ENCODE assay signal across 1 cellular context in the genomic region with DNA sequence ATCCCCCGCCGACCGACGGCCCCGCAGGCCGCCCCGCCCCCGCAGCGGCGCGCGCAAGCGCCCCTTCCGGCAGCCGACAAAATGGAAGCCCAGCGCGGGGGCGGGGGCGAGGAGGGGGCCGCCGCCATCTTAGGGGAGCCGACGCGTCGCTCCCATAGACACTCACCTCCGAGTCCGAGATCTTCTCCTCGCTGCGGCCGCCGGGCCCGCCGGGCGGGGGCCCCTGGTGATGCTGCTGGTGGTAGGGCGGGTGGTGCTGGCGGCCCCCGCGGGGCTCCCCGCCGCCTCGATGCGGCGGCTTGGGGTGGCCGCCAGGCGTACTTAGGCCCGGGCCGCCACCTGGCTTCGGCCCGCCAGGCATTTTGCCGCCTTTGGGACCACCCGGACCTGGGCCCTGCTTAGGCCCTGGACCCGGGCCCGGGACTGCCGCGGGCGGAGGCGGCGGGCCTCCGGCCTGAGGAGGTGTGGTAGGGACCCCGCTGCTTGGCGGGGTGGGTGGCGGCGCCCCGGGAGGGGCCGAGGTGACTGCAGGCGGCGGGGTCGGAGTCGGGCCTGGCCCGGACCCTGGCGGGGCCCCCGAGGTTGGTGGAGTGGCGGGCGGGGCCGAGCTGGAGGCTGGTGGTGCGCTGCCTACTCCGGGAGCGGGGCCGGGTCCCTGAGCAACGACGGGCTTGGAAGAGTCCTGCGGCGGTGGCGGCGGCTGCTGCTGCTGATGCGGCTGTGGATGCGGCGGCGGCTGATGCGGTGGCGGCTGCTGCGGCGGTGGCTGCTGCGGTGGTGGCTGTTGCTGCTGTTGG.
A peak's percentile ranks its signal among the peaks of the same experiment; 100 is the strongest.
TF ChIP-seq lines count a peak whose summit lies in the region.

No MANE protein-coding gene starts in this region.

TF ChIP-seq in HEK293, 187 proteins besides CTCF, POLR2A, EP300 and RAD21 (continued from another document and continues in another):
- 0 out of 2 replicates have a peak, but pooled peaks have one; percentile 51 for TF ChIP-seq ZNF148 (tag by site-specific recombination; IDR thresholded peaks at IDR 0.05; ENCODE audit: borderline replicate concordance)
- no peak for TF ChIP-seq ZNF416 (tag by site-specific recombination; IDR thresholded peaks at IDR 0.05)
- no peak for TF ChIP-seq KLF16 (tag by site-specific recombination; IDR thresholded peaks at IDR 0.05)
- no peak for TF ChIP-seq ZNF626 (tag by site-specific recombination; IDR thresholded peaks at IDR 0.05)
- TF ChIP-seq ZIC2 (tag by site-specific recombination; IDR thresholded peaks at IDR 0.05) = 0 out of 2 replicates have a peak, but pooled peaks have one; percentile 17
- TF ChIP-seq ZNF785 (tag by site-specific recombination; IDR thresholded peaks at IDR 0.05) = no peak
- TF ChIP-seq ZNF24 (tag by site-specific recombination; IDR thresholded peaks at IDR 0.05) = no peak
- TF ChIP-seq ZFHX2 (tag by site-specific recombination; conservative IDR thresholded peaks at IDR 0.05) = peak; percentile 74
- no peak for TF ChIP-seq ZNF16 (tag by site-specific recombination; IDR thresholded peaks at IDR 0.05; ENCODE audit: low read depth)
- TF ChIP-seq ZNF521 (tag by site-specific recombination; IDR thresholded peaks at IDR 0.05) = no peak
- no peak for TF ChIP-seq ZBTB44 (tag by site-specific recombination; IDR thresholded peaks at IDR 0.05)
- TF ChIP-seq ZBTB6 (tag by site-specific recombination; IDR thresholded peaks at IDR 0.05) = no peak
- 0 out of 2 replicates have a peak, but pooled peaks have one; percentile 45 for TF ChIP-seq ZNF660 (tag by site-specific recombination; IDR thresholded peaks at IDR 0.05)
- TF ChIP-seq ZNF837 (tag by site-specific recombination; IDR thresholded peaks at IDR 0.05) = no peak
- TF ChIP-seq ZNF341 (tag by site-specific recombination; IDR thresholded peaks at IDR 0.05; ENCODE audit: low read depth) = no peak
- no peak for TF ChIP-seq ZNF366 (tag by site-specific recombination; conservative IDR thresholded peaks at IDR 0.05)
- TF ChIP-seq ZNF747 (tag by site-specific recombination; IDR thresholded peaks at IDR 0.05) = no peak
- TF ChIP-seq, protein P1, sequence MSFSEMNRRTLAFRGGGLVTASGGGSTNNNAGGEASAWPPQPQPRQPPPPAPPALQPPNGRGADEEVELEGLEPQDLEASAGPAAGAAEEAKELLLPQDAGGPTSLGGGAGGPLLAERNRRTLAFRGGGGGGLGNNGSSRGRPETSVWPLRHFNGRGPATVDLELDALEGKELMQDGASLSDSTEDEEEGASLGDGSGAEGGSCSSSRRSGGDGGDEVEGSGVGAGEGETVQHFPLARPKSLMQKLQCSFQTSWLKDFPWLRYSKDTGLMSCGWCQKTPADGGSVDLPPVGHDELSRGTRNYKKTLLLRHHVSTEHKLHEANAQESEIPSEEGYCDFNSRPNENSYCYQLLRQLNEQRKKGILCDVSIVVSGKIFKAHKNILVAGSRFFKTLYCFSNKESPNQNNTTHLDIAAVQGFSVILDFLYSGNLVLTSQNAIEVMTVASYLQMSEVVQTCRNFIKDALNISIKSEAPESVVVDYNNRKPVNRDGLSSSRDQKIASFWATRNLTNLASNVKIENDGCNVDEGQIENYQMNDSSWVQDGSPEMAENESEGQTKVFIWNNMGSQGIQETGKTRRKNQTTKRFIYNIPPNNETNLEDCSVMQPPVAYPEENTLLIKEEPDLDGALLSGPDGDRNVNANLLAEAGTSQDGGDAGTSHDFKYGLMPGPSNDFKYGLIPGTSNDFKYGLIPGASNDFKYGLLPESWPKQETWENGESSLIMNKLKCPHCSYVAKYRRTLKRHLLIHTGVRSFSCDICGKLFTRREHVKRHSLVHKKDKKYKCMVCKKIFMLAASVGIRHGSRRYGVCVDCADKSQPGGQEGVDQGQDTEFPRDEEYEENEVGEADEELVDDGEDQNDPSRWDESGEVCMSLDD (tag by site-specific recombination; IDR thresholded peaks at IDR 0.05) = no peak
- no peak for TF ChIP-seq ZNF133 (tag by site-specific recombination; IDR thresholded peaks at IDR 0.05)
- no peak for TF ChIP-seq GFI1B (tag by site-specific recombination; IDR thresholded peaks at IDR 0.05)
- TF ChIP-seq YY1 (tag by site-specific recombination; IDR thresholded peaks at IDR 0.05) = peak; percentile 82; the same call in 1 of the 2 replicates
- TF ChIP-seq EGR2 (tag by site-specific recombination; IDR thresholded peaks at IDR 0.05; ENCODE audit: low read depth) = 0 out of 2 replicates have a peak, but pooled peaks have one; percentile 18
- TF ChIP-seq ZBTB17 (tag by site-specific recombination; IDR thresholded peaks at IDR 0.05) = no peak
- TF ChIP-seq ZNF549 (tag by site-specific recombination; IDR thresholded peaks at IDR 0.05) = no peak
- TF ChIP-seq KLF8 (tag by site-specific recombination; IDR thresholded peaks at IDR 0.05) = no peak
- TF ChIP-seq ZNF433 (tag by site-specific recombination; IDR thresholded peaks at IDR 0.05; ENCODE audit: low read depth) = no peak
- TF ChIP-seq ZBTB7A (tag by site-specific recombination; IDR thresholded peaks at IDR 0.05; ENCODE audit: low read depth) = no peak
- peak; percentile 40; the same call in 1 of the 2 replicates for TF ChIP-seq ZNF677 (tag by site-specific recombination; IDR thresholded peaks at IDR 0.05)
- TF ChIP-seq ZNF132 (tag by site-specific recombination; IDR thresholded peaks at IDR 0.05; ENCODE audit: borderline replicate concordance) = no peak
- no peak for TF ChIP-seq KLF7 (tag by site-specific recombination; IDR thresholded peaks at IDR 0.05; ENCODE audit: borderline replicate concordance)
- no peak for TF ChIP-seq FEZF1 (tag by site-specific recombination; IDR thresholded peaks at IDR 0.05)
- no peak for TF ChIP-seq PRDM2 (tag by site-specific recombination; IDR thresholded peaks at IDR 0.05; ENCODE audit: borderline replicate concordance)
- TF ChIP-seq YY2 (tag by site-specific recombination; IDR thresholded peaks at IDR 0.05) = peak; percentile 69
- no peak for TF ChIP-seq ZSCAN18 (tag by site-specific recombination; IDR thresholded peaks at IDR 0.05)
- TF ChIP-seq, protein P2, sequence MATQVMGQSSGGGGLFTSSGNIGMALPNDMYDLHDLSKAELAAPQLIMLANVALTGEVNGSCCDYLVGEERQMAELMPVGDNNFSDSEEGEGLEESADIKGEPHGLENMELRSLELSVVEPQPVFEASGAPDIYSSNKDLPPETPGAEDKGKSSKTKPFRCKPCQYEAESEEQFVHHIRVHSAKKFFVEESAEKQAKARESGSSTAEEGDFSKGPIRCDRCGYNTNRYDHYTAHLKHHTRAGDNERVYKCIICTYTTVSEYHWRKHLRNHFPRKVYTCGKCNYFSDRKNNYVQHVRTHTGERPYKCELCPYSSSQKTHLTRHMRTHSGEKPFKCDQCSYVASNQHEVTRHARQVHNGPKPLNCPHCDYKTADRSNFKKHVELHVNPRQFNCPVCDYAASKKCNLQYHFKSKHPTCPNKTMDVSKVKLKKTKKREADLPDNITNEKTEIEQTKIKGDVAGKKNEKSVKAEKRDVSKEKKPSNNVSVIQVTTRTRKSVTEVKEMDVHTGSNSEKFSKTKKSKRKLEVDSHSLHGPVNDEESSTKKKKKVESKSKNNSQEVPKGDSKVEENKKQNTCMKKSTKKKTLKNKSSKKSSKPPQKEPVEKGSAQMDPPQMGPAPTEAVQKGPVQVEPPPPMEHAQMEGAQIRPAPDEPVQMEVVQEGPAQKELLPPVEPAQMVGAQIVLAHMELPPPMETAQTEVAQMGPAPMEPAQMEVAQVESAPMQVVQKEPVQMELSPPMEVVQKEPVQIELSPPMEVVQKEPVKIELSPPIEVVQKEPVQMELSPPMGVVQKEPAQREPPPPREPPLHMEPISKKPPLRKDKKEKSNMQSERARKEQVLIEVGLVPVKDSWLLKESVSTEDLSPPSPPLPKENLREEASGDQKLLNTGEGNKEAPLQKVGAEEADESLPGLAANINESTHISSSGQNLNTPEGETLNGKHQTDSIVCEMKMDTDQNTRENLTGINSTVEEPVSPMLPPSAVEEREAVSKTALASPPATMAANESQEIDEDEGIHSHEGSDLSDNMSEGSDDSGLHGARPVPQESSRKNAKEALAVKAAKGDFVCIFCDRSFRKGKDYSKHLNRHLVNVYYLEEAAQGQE (tag by site-specific recombination; IDR thresholded peaks at IDR 0.05) = no peak
- TF ChIP-seq ZNF175 (tag by site-specific recombination; IDR thresholded peaks at IDR 0.05) = no peak
- no peak for TF ChIP-seq ZNF529 (tag by site-specific recombination; IDR thresholded peaks at IDR 0.05; ENCODE audit: insufficient replicate concordance)
- no peak for TF ChIP-seq ZNF202 (tag by site-specific recombination; IDR thresholded peaks at IDR 0.05; ENCODE audit: borderline replicate concordance)
